Comparison of ENCODE assay signal across 2 cellular contexts in genomic region chr14:92005019-92005418, GRCh38.
TF ChIP-seq lines count a peak whose summit lies in the region.

No MANE protein-coding gene starts in this region.

TF ChIP-seq in A549, 52 proteins besides CTCF, POLR2A, EP300 and RAD21:
- TF ChIP-seq KDM1A (IDR thresholded peaks at IDR 0.05; ENCODE audit: low read depth) (no peak), EHF (CRISPR knock-in tag; IDR thresholded peaks at IDR 0.05) (no peak), NR3C1 (IDR thresholded peaks at IDR 0.05) (no peak), MAX (IDR thresholded peaks at IDR 0.05) (no peak), RCOR1 (IDR thresholded peaks at IDR 0.05; ENCODE audit: low read depth, low read length) (no peak), JUN (IDR thresholded peaks at IDR 0.05) (no peak), NFE2L2 (conservative IDR thresholded peaks at IDR 0.05; ENCODE audit: low read length) (no peak), PHF8 (IDR thresholded peaks at IDR 0.05; ENCODE audit: borderline replicate concordance, low read depth) (no peak), CBX2 (IDR thresholded peaks at IDR 0.05; ENCODE audit: borderline replicate concordance, low read depth) (no peak), TP53 (CRISPR knock-in tag; IDR thresholded peaks at IDR 0.05) (no peak), SMC3 (IDR thresholded peaks at IDR 0.05) (no peak), MYC (IDR thresholded peaks at IDR 0.05; ENCODE audit: borderline replicate concordance, low read length) (no peak), SREBF2 (IDR thresholded peaks at IDR 0.05) (no peak), HOXA7 (CRISPR knock-in tag; IDR thresholded peaks at IDR 0.05) (no peak), HMGXB4 (CRISPR knock-in tag; IDR thresholded peaks at IDR 0.05; ENCODE audit: borderline replicate concordance) (no peak), ZNF302 (CRISPR knock-in tag; IDR thresholded peaks at IDR 0.05) (no peak), KDM5A (IDR thresholded peaks at IDR 0.05) (no peak), CHD4 (IDR thresholded peaks at IDR 0.05; ENCODE audit: borderline replicate concordance) (no peak), REST (IDR thresholded peaks at IDR 0.05) (no peak)

TF ChIP-seq in HCT116, 20 proteins besides CTCF, POLR2A, EP300 and RAD21:
- no peak for TF ChIP-seq CBX3 (IDR thresholded peaks at IDR 0.05; ENCODE audit: low read depth)
